ENCODE assay signal across 26 cellular contexts in the genomic region with DNA sequence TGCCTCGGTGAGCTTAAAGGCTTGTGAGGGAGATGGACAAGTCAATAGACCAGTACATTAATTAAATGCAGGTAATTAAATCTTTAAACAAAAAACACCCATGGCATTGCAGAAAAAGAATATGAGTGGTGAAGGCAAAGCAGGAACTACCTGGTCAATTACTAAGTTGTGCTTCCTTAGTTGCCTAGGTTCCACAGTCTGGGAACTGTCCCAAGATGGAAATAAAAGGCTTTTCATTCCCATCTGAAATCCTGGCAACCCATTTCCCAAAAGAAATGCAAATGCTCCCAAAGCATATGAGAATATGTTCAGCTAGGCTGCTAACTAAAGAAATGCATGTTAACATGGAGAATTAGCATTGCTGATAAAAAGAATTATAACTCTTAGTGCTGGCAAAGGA.
"Had no signal": no experiment of that assay in that cellular context is flagged by ENCODE, and none has a peak within 500 bp of the region (broad histone marks: within the 10 kb centered on the region; RNA-seq: fewer than 3 reads in every experiment).

No MANE protein-coding gene starts in this region.

- H3K4me3 Mint-ChIP-seq: dendritic cell treated with granulocyte-macrophage colony-stimulating factor and Interleukin-4, amounts not matched to agents 40 ng/mL and 50 ng/mL, for 4 days; endodermal cell; immature natural killer cell; memory B cell; mesothelial cell of epicardium; naive thymus-derived CD4-positive, alpha-beta T cell; nephron; neural progenitor cell; stimulated activated naive CD8-positive, alpha-beta T cell treated with anti-CD3 and anti-CD28 coated beads, Interleukin-15, amount 100 ng/mL, for 72 hours had no signal

- H2AFZ ChIP-seq: neural progenitor cell, parathyroid adenoma had no signal

- ATAC-seq: left ventricle myocardium superior; lower lobe of right lung; naive thymus-derived CD4-positive, alpha-beta T cell; right cardiac atrium; stimulated activated naive CD8-positive, alpha-beta T cell treated with anti-CD3 and anti-CD28 coated beads, Interleukin-15, amount 100 ng/mL, for 72 hours had no signal

- H3K27me3 ChIP-seq: colonic mucosa, esophagus muscularis mucosa, neural progenitor cell, spleen, thyroid gland, vagina had no signal

- H3K9me3 Mint-ChIP-seq: dendritic cell treated with granulocyte-macrophage colony-stimulating factor and Interleukin-4, amounts not matched to agents 40 ng/mL and 50 ng/mL, for 4 days; endodermal cell; memory B cell; mesothelial cell of epicardium; nephron; neural progenitor cell; stimulated activated naive CD8-positive, alpha-beta T cell treated with anti-CD3 and anti-CD28 coated beads, Interleukin-15, amount 100 ng/mL, for 72 hours had no signal

- H3K9me3 ChIP-seq: colonic mucosa, esophagus muscularis mucosa, lower lobe of right lung, prostate gland, spleen, thyroid gland, vagina had no signal

- H3K36me3 Mint-ChIP-seq: mesothelial cell of epicardium; naive thymus-derived CD4-positive, alpha-beta T cell; neural progenitor cell had no signal

- H3K4me3 ChIP-seq: colonic mucosa, esophagus muscularis mucosa, lower lobe of right lung, neural progenitor cell, prostate gland, skin epidermis, spleen, thyroid gland, vagina had no signal

- H3K27me3 Mint-ChIP-seq: dendritic cell treated with granulocyte-macrophage colony-stimulating factor and Interleukin-4, amounts not matched to agents 40 ng/mL and 50 ng/mL, for 4 days; memory B cell had no signal

- H3K4me1 Mint-ChIP-seq: immature natural killer cell; mesothelial cell of epicardium; naive thymus-derived CD4-positive, alpha-beta T cell; nephron; stimulated activated naive CD8-positive, alpha-beta T cell treated with anti-CD3 and anti-CD28 coated beads, Interleukin-15, amount 100 ng/mL, for 72 hours had no signal

- DNase-seq: colonic mucosa; effector CD8-positive, alpha-beta T cell; endodermal cell; foreskin melanocyte; immature natural killer cell; left ventricle myocardium superior; lower lobe of right lung; naive thymus-derived CD4-positive, alpha-beta T cell; right cardiac atrium; spleen; stimulated activated CD4-positive, alpha-beta T cell treated with anti-CD3 and anti-CD28 coated beads, Interleukin-4, amount 100 ng/mL, for 4 hours; stimulated activated naive CD4-positive, alpha-beta T cell; stimulated activated naive CD8-positive, alpha-beta T cell treated with anti-CD3 and anti-CD28 coated beads, Interleukin-15, amount 100 ng/mL, for 72 hours; thyroid gland; trophoblast cell had no signal

- H3K27ac Mint-ChIP-seq: dendritic cell treated with granulocyte-macrophage colony-stimulating factor and Interleukin-4, amounts not matched to agents 40 ng/mL and 50 ng/mL, for 4 days; endodermal cell; immature natural killer cell; memory B cell; mesothelial cell of epicardium; naive thymus-derived CD4-positive, alpha-beta T cell; nephron; neural progenitor cell; stimulated activated naive CD8-positive, alpha-beta T cell treated with anti-CD3 and anti-CD28 coated beads, Interleukin-15, amount 100 ng/mL, for 72 hours had no signal

- H3K4me2 ChIP-seq: neural progenitor cell had no signal

- H3K36me3 ChIP-seq: colonic mucosa, esophagus muscularis mucosa, lower lobe of right lung, neural progenitor cell, prostate gland, spleen, thyroid gland, vagina had no signal

- H3K4me1 ChIP-seq: colonic mucosa, esophagus muscularis mucosa, lower lobe of right lung, parathyroid adenoma, prostate gland, spleen, thyroid gland, vagina had no signal

- H3K27ac ChIP-seq: colonic mucosa, epithelial cell of prostate, esophagus muscularis mucosa, lower lobe of right lung, neural progenitor cell, parathyroid adenoma, prostate gland, skin epidermis, spleen, thyroid gland, vagina had no signal

- H3K9ac ChIP-seq: neural progenitor cell, parathyroid adenoma had no signal
